8 cellular contexts compared by ENCODE assay signal in the genomic region with DNA sequence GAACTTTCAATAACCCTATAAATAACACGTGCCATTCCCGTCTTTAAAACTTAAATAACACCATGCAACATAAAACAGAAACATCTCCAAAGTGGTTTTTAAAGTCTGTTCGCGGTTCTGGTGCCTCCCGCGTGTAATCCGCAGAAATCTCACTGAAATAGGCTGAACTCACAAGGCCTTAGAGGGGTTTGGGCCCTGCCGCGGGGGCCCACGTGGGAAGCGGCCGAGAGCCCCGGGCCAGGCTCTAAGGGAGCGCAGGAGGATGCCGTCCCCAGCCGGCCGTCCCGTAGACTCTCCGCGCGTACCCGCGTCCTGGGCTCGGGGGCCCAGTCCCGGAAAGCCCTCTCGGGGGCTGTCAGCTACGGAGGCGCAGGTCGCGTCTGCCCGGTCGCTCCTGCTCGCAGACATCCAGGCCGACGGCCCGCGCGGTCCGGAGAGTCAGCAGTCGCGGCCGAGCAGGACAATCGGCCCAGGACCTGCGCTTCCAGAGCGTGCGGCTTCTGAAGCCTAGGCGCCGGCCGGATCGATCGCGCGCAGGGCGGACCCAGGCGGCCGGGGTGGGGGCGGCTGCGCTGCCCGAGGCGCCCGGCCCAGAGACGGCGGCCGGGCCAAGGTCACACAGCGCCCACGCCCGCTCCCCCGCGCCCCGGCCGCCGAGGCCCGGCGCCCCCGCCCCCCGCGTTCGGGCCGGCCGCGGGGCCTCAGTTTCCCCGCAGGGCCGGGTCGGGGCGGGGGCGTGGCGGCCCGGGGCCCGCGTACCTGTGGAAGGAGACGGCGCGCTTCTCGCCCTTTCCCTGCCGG. TPM values are rescaled to one million over a fixed set of nuclear protein-coding genes. Genes with fewer than 3 reads are reported as not detected.
DNase-seq lines count a peak whose midpoint lies in the region; ATAC-seq and TF ChIP-seq lines count a peak whose summit lies in the region.

No MANE protein-coding gene starts in this region.

- H3K27me3 ChIP-seq in DOHH2 (ENCODE audit: control insufficient read depth, low read length) (no peaks in the 10 kb centered on the region), stomach smooth muscle (ENCODE audit: control insufficient read depth in 1 of 2, insufficient read depth in 2 of 2, low read length in 2 of 2) (no peaks in the 10 kb centered on the region)

- H3K27ac ChIP-seq in DOHH2 (ENCODE audit: low read depth, low read length) = peak overlapping the region; percentile 37
- H3K27ac ChIP-seq in mesodermal cell (ENCODE audit: low read depth, low read length, severe bottlenecking) = peak overlapping the region; percentile 96
- H3K27ac ChIP-seq in stomach smooth muscle (ENCODE audit: low read length) = peak overlapping the region; percentile 64

- peaks cover 23% of the 10 kb centered on the region for H3K4me1 ChIP-seq in DOHH2 (ENCODE audit: control insufficient read depth, low read length)
- H3K4me1 ChIP-seq in mesodermal cell (ENCODE audit: control insufficient read depth, insufficient read depth, low read length, poor library complexity, severe bottlenecking) = peaks cover 14% of the 10 kb centered on the region
- H3K4me1 ChIP-seq in stomach smooth muscle (ENCODE audit: control insufficient read depth, insufficient read depth, low read length) = peaks cover 43% of the 10 kb centered on the region

- H3F3A ChIP-seq in DOHH2 (ENCODE audit: control insufficient read depth, insufficient read depth) = 0 out of 2 replicates have a peak, but pooled peaks cover 2% of the 10 kb centered on the region

- H3K9ac ChIP-seq in stomach smooth muscle (ENCODE audit: low read length in 2 of 2) = peak overlapping the region; percentile 79 to 83

- H3K9me2 ChIP-seq in DOHH2 (replicated peaks; ENCODE audit: control insufficient read depth, low read length) = no peaks in the 10 kb centered on the region

- peaks cover 62% of the 10 kb centered on the region for H3K36me3 ChIP-seq in DOHH2 (ENCODE audit: control insufficient read depth, low read length)
- H3K36me3 ChIP-seq in mesodermal cell (ENCODE audit: control insufficient read depth, insufficient read depth, low read length) = peaks cover 60% of the 10 kb centered on the region
- peaks cover 16 to 21% of the 10 kb centered on the region in 2 donors for H3K36me3 ChIP-seq in stomach smooth muscle (ENCODE audit: control insufficient read depth in 2 of 2, insufficient read depth in 2 of 2, low read length in 2 of 2)

- 1% methylated on average over 70 to 89 of the region's 95 CpGs for WGBS in mesodermal cell (ENCODE audit: insufficient coverage in 2 of 2), 2 experiments

- peak; percentile 26 for ATAC-seq in HG03571 (IDR thresholded peaks at IDR 0.05; ENCODE audit: unreplicated experiment)

- DNase-seq in GM20000 (ENCODE audit: low spot score) (peak; percentile 79), UCSD-AML1 (lab: John Stamatoyannopoulos, UW; ENCODE audit: unreplicated experiment) (peak; percentile 42), ecto neural progenitor cell (ENCODE audit: low spot score) (peak; percentile 72), SKM-1 treated with dmso at 0.1 percent for 144 hours (lab: John Stamatoyannopoulos, UW; ENCODE audit: unreplicated experiment) (no peak)

- peaks cover 14% of the 10 kb centered on the region for H3K9me3 ChIP-seq in DOHH2 (ENCODE audit: control insufficient read depth, insufficient read depth, low read length)
- peaks cover 14% of the 10 kb centered on the region for H3K9me3 ChIP-seq in mesodermal cell (ENCODE audit: control insufficient read depth, low read length)
- H3K9me3 ChIP-seq in stomach smooth muscle (ENCODE audit: control insufficient read depth in 2 of 2, low read length in 2 of 2) = no peaks in the 10 kb centered on the region

- H3K79me2 ChIP-seq in DOHH2 (ENCODE audit: control insufficient read depth, low read length) = peaks cover 91% of the 10 kb centered on the region

- peak overlapping the region; percentile 89 for H3K4me3 ChIP-seq in DOHH2 (ENCODE audit: low read length)
- H3K4me3 ChIP-seq in mesodermal cell (ENCODE audit: extremely low read depth, insufficient read depth, low read length, poor library complexity, severe bottlenecking) = peak overlapping the region; percentile 75
- peak overlapping the region; percentile 70 to 90 for H3K4me3 ChIP-seq in stomach smooth muscle (ENCODE audit: low read length in 2 of 2)

- peak overlapping the region; percentile 69 for H3K4me2 ChIP-seq in DOHH2 (ENCODE audit: low read length)

- no peak for TF ChIP-seq CTCF in DOHH2 (IDR thresholded peaks at IDR 0.05; ENCODE audit: low read depth, low read length, poor library complexity, severe bottlenecking)
- TF ChIP-seq CTCF in GM20000 (IDR thresholded peaks at IDR 0.05; ENCODE audit: extremely low read depth, missing control alignments) = no peak

- peaks cover 7% of the 10 kb centered on the region; the same call in 1 of the 2 replicates for H4K20me1 ChIP-seq in DOHH2 (ENCODE audit: control insufficient read depth, insufficient read depth, low read depth, low read length)

RNA-seq across cellular contexts. Expression of a gene that starts 0.6 kb away (rescaled TPM):
- polyA plus RNA-seq in mesodermal cell (2013, experiment 1 of 2) = 50.7 TPM
- polyA plus RNA-seq in mesodermal cell (2013, experiment 2 of 2) = 38.2 TPM

RNA-seq across cellular contexts. Expression of a gene that starts 1.1 kb away (rescaled TPM):
- 98.7 TPM for polyA plus RNA-seq in mesodermal cell (2013, experiment 1 of 2)
- 76.3 TPM for polyA plus RNA-seq in mesodermal cell (2013, experiment 2 of 2)

RNA-seq across cellular contexts. Expression of a gene that starts 50.2 kb away (rescaled TPM):
- 53.5 TPM for polyA plus RNA-seq in mesodermal cell (2013, experiment 1 of 2)
- polyA plus RNA-seq in mesodermal cell (2013, experiment 2 of 2) = 50.9 TPM

Comparison
In these comparisons a context has a peak if more than half of its experiments do, and no peak if none do; other contexts are left out.
1. H3K27ac ChIP-seq: peak in every context shown above with its lines; median percentile 96 in mesodermal cell; 64 in stomach smooth muscle; 37 in DOHH2.